ENCODE assay signal across 1 cellular context in the genomic region with DNA sequence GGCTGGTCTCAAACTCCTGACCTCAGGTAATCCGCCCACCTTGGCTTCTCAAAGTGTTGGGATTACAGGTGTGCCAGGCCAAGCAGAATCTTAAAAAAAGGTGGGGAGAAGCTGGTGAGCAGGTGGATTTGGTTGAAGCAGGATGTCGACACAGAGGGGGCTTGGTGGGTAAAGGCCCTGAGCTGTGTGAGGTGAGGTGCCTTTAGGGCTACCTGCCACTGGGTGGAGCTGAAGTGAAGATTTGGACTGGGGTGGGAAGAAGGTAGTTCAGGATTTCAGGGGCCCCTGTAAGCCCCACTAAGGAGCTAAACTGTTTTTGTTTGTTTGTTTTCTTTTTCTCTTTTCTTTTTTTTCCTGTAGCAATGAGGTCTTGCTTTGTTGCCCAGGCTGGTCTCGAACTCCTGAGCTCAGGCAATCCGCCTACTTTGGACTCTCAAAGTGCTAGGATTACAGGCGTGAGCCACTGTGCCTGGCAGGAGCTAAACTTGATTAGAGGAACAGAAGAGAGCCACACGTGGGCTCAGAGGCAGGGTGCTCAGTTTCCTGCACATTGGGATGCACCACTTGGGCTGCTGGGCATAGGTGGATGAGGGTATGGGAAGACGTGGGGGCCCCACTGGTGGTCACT.
TF ChIP-seq lines count a peak whose summit lies in the region.

No MANE protein-coding gene starts in this region.

TF ChIP-seq in HCT116, 20 proteins besides CTCF, POLR2A, EP300 and RAD21 (continued from another document):
- TF ChIP-seq ATF3 (IDR thresholded peaks at IDR 0.05): no peak
- TF ChIP-seq EZH2phosphoT487 (IDR thresholded peaks at IDR 0.05; ENCODE audit: borderline replicate concordance): no peak
- no peak for TF ChIP-seq EZH2 (IDR thresholded peaks at IDR 0.05)
- no peak for TF ChIP-seq SRF (IDR thresholded peaks at IDR 0.05; ENCODE audit: low read depth)
- no peak for TF ChIP-seq FOSL1 (IDR thresholded peaks at IDR 0.05; ENCODE audit: low read depth)
- TF ChIP-seq ZBTB33 (IDR thresholded peaks at IDR 0.05; ENCODE audit: extremely low read depth, insufficient replicate concordance, low read length): no peak
- TF ChIP-seq ZNF274 (IDR thresholded peaks at IDR 0.05; ENCODE audit: low read depth, low read length): no peak
- TF ChIP-seq, protein P1, sequence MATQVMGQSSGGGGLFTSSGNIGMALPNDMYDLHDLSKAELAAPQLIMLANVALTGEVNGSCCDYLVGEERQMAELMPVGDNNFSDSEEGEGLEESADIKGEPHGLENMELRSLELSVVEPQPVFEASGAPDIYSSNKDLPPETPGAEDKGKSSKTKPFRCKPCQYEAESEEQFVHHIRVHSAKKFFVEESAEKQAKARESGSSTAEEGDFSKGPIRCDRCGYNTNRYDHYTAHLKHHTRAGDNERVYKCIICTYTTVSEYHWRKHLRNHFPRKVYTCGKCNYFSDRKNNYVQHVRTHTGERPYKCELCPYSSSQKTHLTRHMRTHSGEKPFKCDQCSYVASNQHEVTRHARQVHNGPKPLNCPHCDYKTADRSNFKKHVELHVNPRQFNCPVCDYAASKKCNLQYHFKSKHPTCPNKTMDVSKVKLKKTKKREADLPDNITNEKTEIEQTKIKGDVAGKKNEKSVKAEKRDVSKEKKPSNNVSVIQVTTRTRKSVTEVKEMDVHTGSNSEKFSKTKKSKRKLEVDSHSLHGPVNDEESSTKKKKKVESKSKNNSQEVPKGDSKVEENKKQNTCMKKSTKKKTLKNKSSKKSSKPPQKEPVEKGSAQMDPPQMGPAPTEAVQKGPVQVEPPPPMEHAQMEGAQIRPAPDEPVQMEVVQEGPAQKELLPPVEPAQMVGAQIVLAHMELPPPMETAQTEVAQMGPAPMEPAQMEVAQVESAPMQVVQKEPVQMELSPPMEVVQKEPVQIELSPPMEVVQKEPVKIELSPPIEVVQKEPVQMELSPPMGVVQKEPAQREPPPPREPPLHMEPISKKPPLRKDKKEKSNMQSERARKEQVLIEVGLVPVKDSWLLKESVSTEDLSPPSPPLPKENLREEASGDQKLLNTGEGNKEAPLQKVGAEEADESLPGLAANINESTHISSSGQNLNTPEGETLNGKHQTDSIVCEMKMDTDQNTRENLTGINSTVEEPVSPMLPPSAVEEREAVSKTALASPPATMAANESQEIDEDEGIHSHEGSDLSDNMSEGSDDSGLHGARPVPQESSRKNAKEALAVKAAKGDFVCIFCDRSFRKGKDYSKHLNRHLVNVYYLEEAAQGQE (IDR thresholded peaks at IDR 0.05; ENCODE audit: low read depth): no peak
- TF ChIP-seq CEBPB (IDR thresholded peaks at IDR 0.05; ENCODE audit: low read depth): no peak
- no peak for TF ChIP-seq ELF1 (IDR thresholded peaks at IDR 0.05; ENCODE audit: borderline replicate concordance, low read depth)
- no peak for TF ChIP-seq CBX3 (IDR thresholded peaks at IDR 0.05; ENCODE audit: low read depth)
- TF ChIP-seq ZFX (IDR thresholded peaks at IDR 0.05): no peak
- TF ChIP-seq MAX (IDR thresholded peaks at IDR 0.05): no peak
- TF ChIP-seq SIN3A (IDR thresholded peaks at IDR 0.05; ENCODE audit: low read depth): no peak
